26 cellular contexts compared by ENCODE assay signal in the genomic region with DNA sequence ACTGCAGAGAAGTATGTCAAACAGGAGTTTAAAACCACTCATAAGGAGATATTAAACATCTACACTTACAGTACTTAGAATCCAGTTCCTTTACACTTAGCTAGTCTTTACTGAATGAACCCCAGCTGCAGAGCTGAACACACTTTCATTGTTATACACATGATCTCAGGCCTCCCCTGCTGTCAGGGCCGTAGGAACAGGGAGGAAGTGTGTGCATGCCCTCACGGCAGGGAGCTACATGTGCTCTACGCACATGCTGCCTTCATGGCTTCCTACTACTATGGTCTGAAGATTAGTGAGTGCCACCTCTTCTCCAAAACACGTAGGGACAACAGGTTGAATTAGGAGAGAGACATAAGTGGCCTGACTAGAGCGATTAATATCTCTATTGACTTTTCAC.
DNase-seq lines count a peak whose midpoint lies in the region; ATAC-seq, FAIRE-seq and TF ChIP-seq lines count a peak whose summit lies in the region.
"Had no signal": no experiment of that assay in that cellular context is flagged by ENCODE, and none has a peak within 500 bp of the region (broad histone marks: within the 10 kb centered on the region; RNA-seq: fewer than 3 reads in every experiment).

No MANE protein-coding gene starts in this region.

- H3K4me3 ChIP-seq in left ventricle myocardium inferior (no peak overlapping the region), HepG2 (replicated peaks in 1 of 3; ENCODE audit: insufficient read depth in 1 of 3, low read depth in 2 of 3, low read length in 3 of 3) (no peak overlapping the region)
- H3K4me3 ChIP-seq: BLaER1 treated with 17β-estradiol and CSF1 and Interleukin-3, amounts not matched to agents 10 nM and 100 nM; dorsolateral prefrontal cortex; heart left ventricle; uterus had no signal

- TF ChIP-seq RAD21 in HepG2 (CRISPR knock-in tag; IDR thresholded peaks at IDR 0.05), result no peak

- H2AFZ ChIP-seq in HepG2 (ENCODE audit: low read length), result no peak overlapping the region

- CTCF ChIA-PET in HepG2 (lab: Yijun Ruan, JAX; ENCODE audit: low intra/inter-chr PET ratio, low total read pairs), result no interaction called here
- CTCF ChIA-PET in activated CD8-positive, alpha-beta T cell treated with anti-CD3 and anti-CD28 coated beads, Interleukin-2, amount 10 ng/mL, durations not matched to agents 7 days and 5 days (lab: Charles Lee), result no interaction called here

- in situ Hi-C loops in HepG2 (cut with HindIII; ENCODE audit: extremely low pct_ligation_motif_present, low pct_unique_long_range_greater_than_20kb), result no loop called here

- H3K4me2 ChIP-seq in HepG2 (ENCODE audit: low read depth, low read length), result no peak overlapping the region
- H3K4me2 ChIP-seq: BLaER1 treated with 17β-estradiol and CSF1 and Interleukin-3, amounts not matched to agents 10 nM and 100 nM had no signal

- H3K9ac ChIP-seq in HepG2 (ENCODE audit: insufficient read depth, low read depth, low read length), result no peak overlapping the region
- H3K9ac ChIP-seq: BLaER1 treated with 17β-estradiol and CSF1 and Interleukin-3, amounts not matched to agents 10 nM and 100 nM had no signal

- no peak for TF ChIP-seq CTCF in left ventricle myocardium inferior (IDR thresholded peaks at IDR 0.05; ENCODE audit: borderline replicate concordance)
- TF ChIP-seq CTCF in HepG2 (CRISPR knock-in tag; IDR thresholded peaks at IDR 0.05), result no peak
- TF ChIP-seq CTCF in progenitor cell of endocrine pancreas (IDR thresholded peaks at IDR 0.05; ENCODE audit: unreplicated experiment), result no peak

- DNase-seq in left ventricle myocardium inferior (no peak), cardiac septum (ENCODE audit: low spot score) (no peak), RPMI8226 (peak; percentile 59), foreskin melanocyte (peak; percentile 67), HepG2 (ENCODE audit: low spot score) (no peak), progenitor cell of endocrine pancreas (ENCODE audit: low spot score, unreplicated experiment) (no peak)
- no peak for DNase-seq in activated CD8-positive, alpha-beta T cell treated with anti-CD3 and anti-CD28 coated beads, Interleukin-2, amount 10 ng/mL, durations not matched to agents 7 days and 5 days
- DNase-seq: activated CD4-positive, alpha-beta T cell treated with anti-CD3 and anti-CD28 coated beads, Interleukin-2, amount 50 U/mL, for 1 hour; activated CD8-positive, alpha-beta memory T cell treated with anti-CD3 and anti-CD28 coated beads, Interleukin-2, amount 50 U/mL, for 4 hours; Calu3; heart left ventricle; left cardiac atrium; NCI-H1105; NCI-H526 treated with DMSO at 0.1 percent for 48 hours; small intestine; stimulated activated CD4-positive, alpha-beta T cell treated with anti-CD3 and anti-CD28 coated beads, Interleukin-4, amount 100 ng/mL, for 1 hour; stimulated activated naive B cell treated with anti-CD40 and anti-IgM and Interleukin-4, amounts not matched to agents 10 μg/mL and 1 μg/mL and 100 μg/mL, for 72 hours; uterus had no signal

- no peaks in the 10 kb centered on the region for H3K79me2 ChIP-seq in HepG2 (ENCODE audit: insufficient read depth, low read length)

- WGBS in HepG2 (ENCODE audit: low lambda C conversion rate), result 38% methylated on average over 5 of the region's 5 CpGs

- H3K27ac ChIP-seq in left ventricle myocardium inferior (replicated peaks), result peak overlapping the region; percentile 7
- no peak overlapping the region for H3K27ac ChIP-seq in HepG2 (ENCODE audit: extremely low read length, insufficient read depth, low read length)
- H3K27ac ChIP-seq: BLaER1 treated with 17β-estradiol and CSF1 and Interleukin-3, amounts not matched to agents 10 nM and 100 nM; heart left ventricle; uterus had no signal

- TF ChIP-seq EP300 in HepG2 (IDR thresholded peaks at IDR 0.05; ENCODE audit: low read depth in 2 of 2, low read length in 2 of 2) (no peak), HepG2 (CRISPR knock-in tag; IDR thresholded peaks at IDR 0.05; ENCODE audit: borderline replicate concordance) (no peak)

- no peak for ATAC-seq in HepG2
- no peak for ATAC-seq in activated CD8-positive, alpha-beta T cell treated with anti-CD3 and anti-CD28 coated beads, Interleukin-2, amount 10 ng/mL, durations not matched to agents 7 days and 5 days
- no peak for ATAC-seq in GM18861 (IDR thresholded peaks at IDR 0.05; ENCODE audit: unreplicated experiment)
- ATAC-seq: activated T-helper 17 cell treated with anti-CD3 and anti-CD28 coated beads, Interleukin-2, amount 50 U/mL, for 72 hours; left cardiac atrium; stimulated activated naive B cell treated with anti-CD40 and anti-IgM and Interleukin-4, amounts not matched to agents 10 μg/mL and 1 μg/mL and 100 μg/mL, for 72 hours had no signal

- no peak overlapping the region for H3K4me3 Mint-ChIP-seq in activated CD8-positive, alpha-beta T cell treated with anti-CD3 and anti-CD28 coated beads, Interleukin-2, amount 10 ng/mL, durations not matched to agents 7 days and 5 days
- H3K4me3 Mint-ChIP-seq in progenitor cell of endocrine pancreas (ENCODE audit: low read depth), result no peak overlapping the region
- H3K4me3 Mint-ChIP-seq: activated naive CD4-positive, alpha-beta T cell treated with anti-CD3 and anti-CD28 coated beads, Interleukin-2, amount 50 U/mL, for 24 hours; activated T-helper 17 cell treated with anti-CD3 and anti-CD28 coated beads, Interleukin-2, amount 50 U/mL, for 72 hours; IgD-negative memory B cell; memory B cell; stimulated activated naive B cell treated with anti-CD40 and anti-IgM and Interleukin-4, amounts not matched to agents 10 μg/mL and 1 μg/mL and 100 μg/mL, for 72 hours; T-helper 2 cell treated with Interferon-gamma antibody and Interleukin-4, amounts not matched to agents 5 μg/mL and 100 μg/mL, for 36 hours had no signal

- H3K27ac Mint-ChIP-seq in activated CD8-positive, alpha-beta T cell treated with anti-CD3 and anti-CD28 coated beads, Interleukin-2, amount 10 ng/mL, durations not matched to agents 7 days and 5 days, result no peak overlapping the region
- H3K27ac Mint-ChIP-seq in progenitor cell of endocrine pancreas, result no peak overlapping the region
- H3K27ac Mint-ChIP-seq: activated naive CD4-positive, alpha-beta T cell treated with anti-CD3 and anti-CD28 coated beads, Interleukin-2, amount 50 U/mL, for 24 hours; activated T-helper 17 cell treated with anti-CD3 and anti-CD28 coated beads, Interleukin-2, amount 50 U/mL, for 72 hours; memory B cell; stimulated activated naive B cell treated with anti-CD40 and anti-IgM and Interleukin-4, amounts not matched to agents 10 μg/mL and 1 μg/mL and 100 μg/mL, for 72 hours; T-helper 2 cell treated with Interferon-gamma antibody and Interleukin-4, amounts not matched to agents 5 μg/mL and 100 μg/mL, for 36 hours had no signal

- H3K4me1 ChIP-seq in left ventricle myocardium inferior (peaks cover 65% of the 10 kb centered on the region), HepG2 (ENCODE audit: insufficient read depth, low read length) (no peaks in the 10 kb centered on the region)
- H3K4me1 ChIP-seq: uterus had no signal

- H3K27me3 Mint-ChIP-seq in activated CD8-positive, alpha-beta T cell treated with anti-CD3 and anti-CD28 coated beads, Interleukin-2, amount 10 ng/mL, durations not matched to agents 7 days and 5 days (ENCODE audit: low read depth), result no peaks in the 10 kb centered on the region
- no peaks in the 10 kb centered on the region for H3K27me3 Mint-ChIP-seq in progenitor cell of endocrine pancreas
- H3K27me3 Mint-ChIP-seq: activated naive CD4-positive, alpha-beta T cell treated with anti-CD3 and anti-CD28 coated beads, Interleukin-2, amount 50 U/mL, for 24 hours; activated T-helper 17 cell treated with anti-CD3 and anti-CD28 coated beads, Interleukin-2, amount 50 U/mL, for 72 hours; IgD-negative memory B cell; stimulated activated naive B cell treated with anti-CD40 and anti-IgM and Interleukin-4, amounts not matched to agents 10 μg/mL and 1 μg/mL and 100 μg/mL, for 72 hours had no signal

- H3K27me3 ChIP-seq in left ventricle myocardium inferior (ENCODE audit: low read depth) (no peaks in the 10 kb centered on the region), HepG2 (ENCODE audit: control insufficient read depth in 1 of 2, insufficient read depth in 2 of 2, low read length in 2 of 2) (peaks cover 0 to 9% of the 10 kb centered on the region in 2 experiments; a peak in 1 of 5 replicates)
- H3K27me3 ChIP-seq: BLaER1 treated with 17β-estradiol and CSF1 and Interleukin-3, amounts not matched to agents 10 nM and 100 nM; dorsolateral prefrontal cortex; heart left ventricle; uterus had no signal

- FAIRE-seq in HepG2 (lab: Jason Lieb, UNC), result no peak
- FAIRE-seq: small intestine had no signal

- intact Hi-C loops in left ventricle myocardium inferior (cut with micrococcal nuclease) (loop anchor here (10.0 kb wide), 1 partner anchor 186 kb away; no protein-coding TSS in a partner anchor), cardiac septum (cut with DNase I) (loop anchor here (10.0 kb wide), 1 partner anchor 574 kb away; no protein-coding TSS in a partner anchor), HepG2 (cut with micrococcal nuclease; ENCODE audit: unreplicated experiment) (no loop called here)

- no peaks in the 10 kb centered on the region for H3K9me3 Mint-ChIP-seq in activated CD8-positive, alpha-beta T cell treated with anti-CD3 and anti-CD28 coated beads, Interleukin-2, amount 10 ng/mL, durations not matched to agents 7 days and 5 days (ENCODE audit: insufficient read depth)
- H3K9me3 Mint-ChIP-seq in progenitor cell of endocrine pancreas (ENCODE audit: low read depth), result no peaks in the 10 kb centered on the region
- H3K9me3 Mint-ChIP-seq: activated naive CD4-positive, alpha-beta T cell treated with anti-CD3 and anti-CD28 coated beads, Interleukin-2, amount 50 U/mL, for 24 hours; activated T-helper 17 cell treated with anti-CD3 and anti-CD28 coated beads, Interleukin-2, amount 50 U/mL, for 72 hours; memory B cell; stimulated activated naive B cell treated with anti-CD40 and anti-IgM and Interleukin-4, amounts not matched to agents 10 μg/mL and 1 μg/mL and 100 μg/mL, for 72 hours; T-helper 2 cell treated with Interferon-gamma antibody and Interleukin-4, amounts not matched to agents 5 μg/mL and 100 μg/mL, for 36 hours had no signal

- H3K36me3 Mint-ChIP-seq in activated CD8-positive, alpha-beta T cell treated with anti-CD3 and anti-CD28 coated beads, Interleukin-2, amount 10 ng/mL, durations not matched to agents 7 days and 5 days (ENCODE audit: low read depth), result no peaks in the 10 kb centered on the region
- peaks cover 39% of the 10 kb centered on the region for H3K36me3 Mint-ChIP-seq in progenitor cell of endocrine pancreas (ENCODE audit: insufficient read depth)
- H3K36me3 Mint-ChIP-seq: activated naive CD4-positive, alpha-beta T cell treated with anti-CD3 and anti-CD28 coated beads, Interleukin-2, amount 50 U/mL, for 24 hours; IgD-negative memory B cell; memory B cell; stimulated activated naive B cell treated with anti-CD40 and anti-IgM and Interleukin-4, amounts not matched to agents 10 μg/mL and 1 μg/mL and 100 μg/mL, for 72 hours had no signal

- TF ChIP-seq POLR2A in HepG2 (IDR thresholded peaks at IDR 0.05; ENCODE audit: insufficient read depth in 1 of 2, low read depth in 2 of 2, low read length in 2 of 2), result no peak

- peaks cover 62% of the 10 kb centered on the region for H3K36me3 ChIP-seq in left ventricle myocardium inferior
- H3K36me3 ChIP-seq in HepG2 (replicated peaks in 1 of 2; ENCODE audit: control insufficient read depth in 1 of 2, insufficient read depth in 2 of 2, low read length in 2 of 2), result no peaks in the 10 kb centered on the region
- H3K36me3 ChIP-seq: uterus had no signal

- no peaks in the 10 kb centered on the region for H3K4me1 Mint-ChIP-seq in activated CD8-positive, alpha-beta T cell treated with anti-CD3 and anti-CD28 coated beads, Interleukin-2, amount 10 ng/mL, durations not matched to agents 7 days and 5 days (ENCODE audit: low read depth)
- H3K4me1 Mint-ChIP-seq in progenitor cell of endocrine pancreas (ENCODE audit: low read depth), result peaks cover 2% of the 10 kb centered on the region
- H3K4me1 Mint-ChIP-seq: activated naive CD4-positive, alpha-beta T cell treated with anti-CD3 and anti-CD28 coated beads, Interleukin-2, amount 50 U/mL, for 24 hours; activated T-helper 17 cell treated with anti-CD3 and anti-CD28 coated beads, Interleukin-2, amount 50 U/mL, for 72 hours; IgD-negative memory B cell; memory B cell had no signal

- H4K20me1 ChIP-seq in HepG2 (ENCODE audit: insufficient read depth, low read length), result no peaks in the 10 kb centered on the region
- H4K20me1 ChIP-seq: BLaER1 treated with 17β-estradiol and CSF1 and Interleukin-3, amounts not matched to agents 10 nM and 100 nM had no signal

- BruUV-seq in HepG2 (replicated peaks; lab: Mats Ljungman, UMichigan), result no TSS peak

- H3K9me3 ChIP-seq in left ventricle myocardium inferior (replicated peaks), result no peaks in the 10 kb centered on the region
- no peaks in the 10 kb centered on the region; the same call in 1 of the 2 replicates for H3K9me3 ChIP-seq in HepG2 (ENCODE audit: low read length)
- H3K9me3 ChIP-seq: BLaER1 treated with 17β-estradiol and CSF1 and Interleukin-3, amounts not matched to agents 10 nM and 100 nM; heart left ventricle; uterus had no signal

- POLR2A ChIA-PET in HepG2 (lab: Yijun Ruan, JAX), result no interaction called here
- POLR2A ChIA-PET in activated CD8-positive, alpha-beta T cell treated with anti-CD3 and anti-CD28 coated beads, Interleukin-2, amount 10 ng/mL, durations not matched to agents 7 days and 5 days (lab: Charles Lee), result no interaction called here

Comparison
In these comparisons a context has a peak if more than half of its experiments do, and no peak if none do; other contexts are left out.
1. DNase-seq: peak in RPMI8226 (single experiment) and foreskin melanocyte (single experiment); none in left ventricle myocardium inferior (single experiment), cardiac septum (single experiment), HepG2 (single experiment), activated CD8-positive, alpha-beta T cell treated with anti-CD3 and anti-CD28 coated beads, Interleukin-2, amount 10 ng/mL, durations not matched to agents 7 days and 5 days (single experiment) and progenitor cell of endocrine pancreas (single experiment).